In the genomic region with DNA sequence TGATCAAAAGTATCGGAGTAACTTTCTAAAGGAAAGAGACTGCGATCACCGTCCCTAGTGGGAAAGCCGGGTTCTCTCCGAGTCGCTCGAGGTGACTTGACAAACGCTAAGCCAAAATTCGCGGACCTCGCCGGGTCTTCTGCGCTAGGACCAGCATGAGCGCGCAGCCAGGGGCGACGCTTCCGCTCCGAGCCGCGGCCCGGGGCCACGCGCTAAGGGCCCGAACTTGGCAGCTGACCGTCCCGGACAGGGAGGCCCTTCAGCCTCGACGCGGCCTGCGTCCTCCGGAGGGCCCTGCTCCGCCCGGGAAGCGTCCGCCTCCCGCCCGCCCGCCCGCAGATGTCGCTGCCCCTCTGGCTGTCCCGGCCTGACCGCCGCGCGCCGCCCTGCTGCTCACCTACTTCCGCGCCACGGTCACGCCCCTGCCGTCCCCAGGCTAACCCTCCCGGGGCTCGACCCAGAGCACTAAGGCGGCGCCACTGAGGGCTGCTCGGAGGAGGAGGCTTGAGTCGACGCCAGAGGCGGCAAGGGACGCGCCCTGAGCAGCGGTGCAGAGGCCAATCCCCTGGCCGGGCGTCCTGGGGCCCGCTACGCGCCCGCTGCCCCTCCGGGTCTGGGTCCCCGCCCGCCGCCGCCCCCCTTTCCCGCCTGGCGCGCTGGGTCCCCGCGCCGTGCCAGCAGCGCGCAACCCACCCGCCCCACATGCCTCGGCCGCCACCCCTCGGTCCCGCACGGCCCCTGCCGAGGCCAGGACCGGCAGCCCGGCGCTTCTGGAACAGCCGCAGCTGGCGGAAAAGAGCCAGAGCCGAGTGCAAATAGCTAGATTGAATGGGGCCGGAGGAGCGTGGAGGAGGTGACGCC, we compare ENCODE assay signal across 8 cellular contexts. TPM values are rescaled to one million over a fixed set of nuclear protein-coding genes. Genes with fewer than 3 reads are reported as not detected.
A peak's percentile ranks its signal among the peaks of the same experiment; 100 is the strongest.
DNase-seq lines count a peak whose midpoint lies in the region; ATAC-seq and TF ChIP-seq lines count a peak whose summit lies in the region.

No MANE protein-coding gene starts in this region.

- DNase-seq in AG08396 (ENCODE audit: low spot score) (peak; percentile 81), NCI-H460 (ENCODE audit: extremely low read depth, low read depth) (peak; percentile 73), dermis microvascular lymphatic vessel endothelial cell (ENCODE audit: low read depth in 2 of 2) (peak; percentile 40 to 78), lung (ENCODE audit: low spot score) (peak; percentile 91)
- DNase-seq in activated CD4-positive, alpha-beta T cell treated with anti-CD3 and anti-CD28 coated beads, Interleukin-2, amount 10 ng/mL, durations not matched to agents 7 days and 5 days = peak; percentile 86
- DNase-seq in stimulated activated CD4-positive, alpha-beta T cell treated with anti-CD3 and anti-CD28 coated beads, TNF-alpha, amount 100 ng/mL, for 48 hours (ENCODE audit: low read depth in 3 of 3) = peak; percentile 59 to 75 (median 70)

- no peaks in the 10 kb centered on the region for H3K27me3 ChIP-seq in lung (ENCODE audit: control insufficient read depth, insufficient read depth)

- no peaks in the 10 kb centered on the region for H3K27me3 Mint-ChIP-seq in activated CD4-positive, alpha-beta T cell treated with anti-CD3 and anti-CD28 coated beads, Interleukin-2, amount 10 ng/mL, durations not matched to agents 7 days and 5 days

- H3K4me3 ChIP-seq in lung = peak overlapping the region; percentile 57

- H3K4me1 Mint-ChIP-seq in activated CD4-positive, alpha-beta T cell treated with anti-CD3 and anti-CD28 coated beads, Interleukin-2, amount 10 ng/mL, durations not matched to agents 7 days and 5 days = peaks cover 23% of the 10 kb centered on the region

- ATAC-seq in GM18861 (IDR thresholded peaks at IDR 0.05; ENCODE audit: unreplicated experiment) (peak; percentile 36), HG03097 (IDR thresholded peaks at IDR 0.05; ENCODE audit: low FRiP score, unreplicated experiment) (peak; percentile 37), lung (ENCODE audit: insufficient read depth, low FRiP score) (peak; percentile 73)

- H3K36me3 ChIP-seq in lung (ENCODE audit: control insufficient read depth in 2 of 2, insufficient read depth in 2 of 2, low read length in 2 of 2) = peaks cover 0 to 4% of the 10 kb centered on the region in 2 donors

- CTCF ChIA-PET in activated CD4-positive, alpha-beta T cell treated with anti-CD3 and anti-CD28 coated beads, Interleukin-2, amount 10 ng/mL, durations not matched to agents 7 days and 5 days (lab: Charles Lee) = interaction anchor here (0.6 to 2.6 kb wide), 13 partner anchors 10 to 250 kb away, joined by 3 to 12 read pairs (median 4); no protein-coding TSS in a partner anchor

- peak overlapping the region; percentile 92 for H3K27ac Mint-ChIP-seq in activated CD4-positive, alpha-beta T cell treated with anti-CD3 and anti-CD28 coated beads, Interleukin-2, amount 10 ng/mL, durations not matched to agents 7 days and 5 days

- peak overlapping the region; percentile 82 for H3K4me3 Mint-ChIP-seq in activated CD4-positive, alpha-beta T cell treated with anti-CD3 and anti-CD28 coated beads, Interleukin-2, amount 10 ng/mL, durations not matched to agents 7 days and 5 days

- H3K4me1 ChIP-seq in lung (ENCODE audit: control insufficient read depth in 2 of 2, insufficient read depth in 2 of 2, low read length in 2 of 2) = peaks cover 3 to 8% of the 10 kb centered on the region in 2 donors

- peaks cover 3% of the 10 kb centered on the region for H3K9me3 Mint-ChIP-seq in activated CD4-positive, alpha-beta T cell treated with anti-CD3 and anti-CD28 coated beads, Interleukin-2, amount 10 ng/mL, durations not matched to agents 7 days and 5 days

- peak overlapping the region; percentile 98 to 99 for H3K27ac ChIP-seq in lung (ENCODE audit: low read depth in 1 of 2, low read length in 1 of 2)

- no peaks in the 10 kb centered on the region for H3K9me3 ChIP-seq in lung (ENCODE audit: control insufficient read depth in 2 of 2, insufficient read depth in 1 of 2, low read length in 1 of 2)

- WGBS in lung, 2 donors = 0% methylated on average over 59 to 98 of the region's 98 CpGs

- TF ChIP-seq CTCF in lung (IDR thresholded peaks at IDR 0.05; ENCODE audit: control extremely low read depth, extremely low read depth) = no peak

- H3K36me3 Mint-ChIP-seq in activated CD4-positive, alpha-beta T cell treated with anti-CD3 and anti-CD28 coated beads, Interleukin-2, amount 10 ng/mL, durations not matched to agents 7 days and 5 days (ENCODE audit: low read depth) = peaks cover 22% of the 10 kb centered on the region

- POLR2A ChIA-PET in activated CD4-positive, alpha-beta T cell treated with anti-CD3 and anti-CD28 coated beads, Interleukin-2, amount 10 ng/mL, durations not matched to agents 7 days and 5 days (lab: Charles Lee) = interaction anchor here (1.2 to 1.5 kb wide), 3 partner anchors 30 to 87 kb away, joined by 5 to 8 read pairs (median 7); no protein-coding TSS in a partner anchor

RNA-seq across cellular contexts. Expression of a gene that starts 0.9 kb away (rescaled TPM):
- 1.7 and 2.5 TPM in 2 replicates for total RNA-seq in NCI-H460 (2014; rRNA removed; shearing (Covaris generic))
- 0.07 TPM in 1 of 2 replicates, not detected in the other for polyA plus RNA-seq in NCI-H460 (2014; cell fraction: nucleus; rRNA removed)
- total RNA-seq in activated CD4-positive, alpha-beta T cell treated with anti-CD3 and anti-CD28 coated beads, Interleukin-2, amount 10 ng/mL, durations not matched to agents 7 days and 5 days = 10 to 100 TPM; 11.3 to 12.3 TPM
- 2.6 and 7.8 TPM in 2 replicates for total RNA-seq in dermis microvascular lymphatic vessel endothelial cell
- total RNA-seq in lung = 10 to 100 TPM; 12.0 to 17.2 TPM
- 10 to 100 TPM in 1 of 2 donors, 1 to 10 TPM in 1; 5.3 to 11.0 TPM for polyA plus RNA-seq in lung

Comparison
In these comparisons a context has a peak if more than half of its experiments do, and no peak if none do; other contexts are left out.
1. Peak in every context shown above with its lines: DNase-seq, ATAC-seq, H3K4me3 ChIP-seq and H3K27ac ChIP-seq.